In genomic region chr1:13456894-13457532, GRCh38 we compare ENCODE assay signal across 17 cellular contexts. TPM values are rescaled to one million over a fixed set of nuclear protein-coding genes. Genes with fewer than 3 reads are reported as not detected.
DNase-seq lines count a peak whose midpoint lies in the region; ATAC-seq and TF ChIP-seq lines count a peak whose summit lies in the region.
"Had no signal": no experiment of that assay in that cellular context is flagged by ENCODE, and none has a peak within 500 bp of the region (broad histone marks: within the 10 kb centered on the region; RNA-seq: fewer than 3 reads in every experiment).

No MANE protein-coding gene starts in this region.

- DNase-seq in Right ventricle myocardium inferior (ENCODE audit: missing footprints) (no peak), right atrium auricular region (ENCODE audit: low spot score) (no peak), left ventricle myocardium inferior (no peak), psoas muscle (no peak), NCI-H2107 (lab: John Stamatoyannopoulos, UW) (no peak), tibial artery (no peak), GM10248 (ENCODE audit: extremely low spot score) (no peak)
- DNase-seq: AML-193; Caco-2; CD4-positive, alpha-beta T cell; GM23248 had no signal

- intact Hi-C loops in Right ventricle myocardium inferior (cut with DNase I) (no loop called here), left ventricle myocardium inferior (cut with micrococcal nuclease) (no loop called here), psoas muscle (cut with DNase I) (no loop called here), tibial artery (cut with DNase I; ENCODE audit: low total_unique reads) (no loop called here)

- 17 to 32% (median 18%) methylated on average over 15 of the region's 15 CpGs for WGBS in psoas muscle, 3 donors

- H3K27ac ChIP-seq in right atrium auricular region (no peak overlapping the region), left ventricle myocardium inferior (replicated peaks) (peak overlapping the region; percentile 38), psoas muscle (peak overlapping the region; percentile 73), tibial artery (no peak overlapping the region)
- H3K27ac ChIP-seq: 22Rv1, A549, C4-2B, GM23248 had no signal

- POLR2A ChIA-PET in GM10248 (lab: Yijun Ruan, JAX), result no interaction called here

- TF ChIP-seq CTCF in right atrium auricular region (IDR thresholded peaks at IDR 0.05) (no peak), left ventricle myocardium inferior (IDR thresholded peaks at IDR 0.05; ENCODE audit: borderline replicate concordance) (no peak), psoas muscle (IDR thresholded peaks at IDR 0.05) (no peak), tibial artery (IDR thresholded peaks at IDR 0.05) (no peak), GM10248 (IDR thresholded peaks at IDR 0.05; ENCODE audit: control extremely low read depth, extremely low read depth, low read depth, missing control alignments) (no peak)

- H3K27me3 ChIP-seq in right atrium auricular region (no peaks in the 10 kb centered on the region), left ventricle myocardium inferior (ENCODE audit: low read depth) (peaks cover 20% of the 10 kb centered on the region), psoas muscle (ENCODE audit: insufficient read depth in 3 of 3, low read length in 2 of 3) (no peaks in the 10 kb centered on the region), tibial artery (peaks cover 0 to 32% of the 10 kb centered on the region in 2 donors)

- ATAC-seq in Right ventricle myocardium inferior (peak; percentile 56), psoas muscle (peak; percentile 78 to 90 (median 86))
- ATAC-seq: A549 had no signal

- H3K9me3 ChIP-seq in right atrium auricular region, result no peaks in the 10 kb centered on the region
- no peaks in the 10 kb centered on the region for H3K9me3 ChIP-seq in left ventricle myocardium inferior (replicated peaks)
- H3K9me3 ChIP-seq in psoas muscle, result no peaks in the 10 kb centered on the region
- no peaks in the 10 kb centered on the region for H3K9me3 ChIP-seq in tibial artery
- H3K9me3 ChIP-seq: A549, Caco-2, HAP-1 had no signal

- H3K4me1 ChIP-seq in right atrium auricular region (peaks cover 0 to 9% of the 10 kb centered on the region in 2 donors), left ventricle myocardium inferior (no peaks in the 10 kb centered on the region), psoas muscle (no peaks in the 10 kb centered on the region), tibial artery (no peaks in the 10 kb centered on the region)
- H3K4me1 ChIP-seq: A549, Caco-2, HAP-1 had no signal

- H3K36me3 ChIP-seq in right atrium auricular region, result no peaks in the 10 kb centered on the region
- no peaks in the 10 kb centered on the region for H3K36me3 ChIP-seq in left ventricle myocardium inferior
- no peaks in the 10 kb centered on the region for H3K36me3 ChIP-seq in psoas muscle (ENCODE audit: insufficient read depth in 1 of 2, low read depth in 1 of 2)
- H3K36me3 ChIP-seq in tibial artery, result no peaks in the 10 kb centered on the region
- H3K36me3 ChIP-seq: HAP-1 had no signal

- H3K4me3 ChIP-seq in right atrium auricular region, result no peak overlapping the region
- H3K4me3 ChIP-seq in left ventricle myocardium inferior, result peak overlapping the region; percentile 35
- peak overlapping the region; percentile 9 for H3K4me3 ChIP-seq in psoas muscle
- H3K4me3 ChIP-seq in tibial artery, result no peak overlapping the region
- H3K4me3 ChIP-seq: A549, GM23248, HAP-1 had no signal

- CTCF ChIA-PET in GM10248 (lab: Yijun Ruan, JAX), result interaction anchor here (1.5 kb wide), 1 partner anchor 23 kb away, joined by 3 read pairs; no protein-coding TSS in a partner anchor

RNA-seq across cellular contexts. Expression of gene PRAMEF20, which starts 46.8 kb away (rescaled TPM):
- total RNA-seq in Right ventricle myocardium inferior (not detected), right atrium auricular region (not detected), left ventricle myocardium inferior (not detected), psoas muscle (not detected)
- polyA plus RNA-seq in psoas muscle, result not detected
- total RNA-seq: Caco-2; CD4-positive, alpha-beta T cell; GM23248; H4 had no signal
- polyA plus RNA-seq: A549, BJ, GM23248 had no signal

RNA-seq across cellular contexts. Expression of gene LRRC38, which starts 56.8 kb away (rescaled TPM):
- total RNA-seq in Right ventricle myocardium inferior (0.38 TPM), right atrium auricular region (under 1 TPM in 1 of 2 donors, not detected in 1; 0.98 TPM), left ventricle myocardium inferior (0.30 TPM), psoas muscle (10 to 100 TPM in 1 of 4 donors, 1 to 10 TPM in 3; 7.0 to 26.8 (median 9.5) TPM)
- 1 to 10 TPM; 2.9 to 6.5 (median 5.1) TPM for polyA plus RNA-seq in psoas muscle
- total RNA-seq: Caco-2; CD4-positive, alpha-beta T cell; GM23248; H4 had no signal
- polyA plus RNA-seq: A549, BJ, GM23248 had no signal

Comparison
In these comparisons a context has a peak if more than half of its experiments do, and no peak if none do; other contexts are left out.
1. H3K27ac ChIP-seq: peak in left ventricle myocardium inferior (single experiment) and psoas muscle (single experiment); none in right atrium auricular region (0 of 2) and tibial artery (0 of 2).
2. H3K4me3 ChIP-seq: peak in left ventricle myocardium inferior (single experiment) and psoas muscle (single experiment); none in right atrium auricular region (0 of 2) and tibial artery (0 of 2).